Comparison of ENCODE assay signal across 8 cellular contexts in the genomic region with DNA sequence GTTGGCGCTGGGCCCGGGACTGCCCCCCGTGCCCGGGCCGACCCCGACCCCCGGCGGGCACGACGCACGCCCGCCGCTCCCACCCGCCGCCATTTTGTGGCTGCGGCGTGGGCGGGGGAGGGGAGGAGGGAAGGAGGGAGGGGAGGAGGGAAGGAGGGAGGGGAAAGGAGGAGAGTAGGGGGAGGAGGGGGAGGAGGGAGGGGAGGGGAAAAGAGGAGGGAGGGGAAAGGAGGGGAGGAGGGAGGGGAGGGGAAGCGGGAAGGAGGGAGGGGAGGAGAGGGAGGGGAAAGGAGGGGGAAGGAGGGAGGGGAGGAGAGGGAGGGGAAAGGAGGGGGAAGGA. TPM values are rescaled to one million over a fixed set of nuclear protein-coding genes. Genes with fewer than 3 reads are reported as not detected.
A peak's percentile ranks its signal among the peaks of the same experiment; 100 is the strongest.
DNase-seq lines count a peak whose midpoint lies in the region; ATAC-seq and TF ChIP-seq lines count a peak whose summit lies in the region.

A gene (minus strand): TSS at position 104 of the 340 bp plus-strand sequence. CDS start 11 bp downstream, at position 93.

- no peaks in the 10 kb centered on the region for H3K27me3 Mint-ChIP-seq in CD4-positive, alpha-beta memory T cell

- peak within 1 kb of the TSS in 5 of 7 donors; percentile 47 to 91 (median 72) for H3K27ac Mint-ChIP-seq in CD4-positive, alpha-beta memory T cell

- DNase-seq in CD4-positive, alpha-beta memory T cell, result peak in 4 of 5 donors; percentile 23 to 58 (median 28)
- DNase-seq in HUDEP-2 (lab: John Stamatoyannopoulos, UW; ENCODE audit: unreplicated experiment in 76 of 76) (peak in 45 of 76 experiments; percentile 11 to 76 (median 62)), brain microvascular endothelial cell (no peak), HuH-7 (ENCODE audit: low spot score) (no peak)

- ATAC-seq in GM21619 (IDR thresholded peaks at IDR 0.05; ENCODE audit: unreplicated experiment), result no peak

- H3K4me1 ChIP-seq in CD4-positive, alpha-beta memory T cell (ENCODE audit: insufficient read depth, low read length), result peaks cover 16% of the 10 kb centered on the region
- H3K4me1 ChIP-seq in iPS-18a (ENCODE audit: control insufficient read depth, low read depth, low read length), result no peaks in the 10 kb centered on the region

- no peaks in the 10 kb centered on the region for H3K9me3 ChIP-seq in CD4-positive, alpha-beta memory T cell (ENCODE audit: control insufficient read depth in 1 of 2, low read length in 2 of 2)
- H3K9me3 ChIP-seq in iPS-18a (ENCODE audit: control insufficient read depth, low read depth, low read length), result no peaks in the 10 kb centered on the region

- H3K4me3 Mint-ChIP-seq in CD4-positive, alpha-beta memory T cell, result peak within 1 kb of the TSS; percentile 53 to 73 (median 64)

- intact Hi-C loops in CD4-positive, alpha-beta memory T cell (cut with micrococcal nuclease), result loop anchor here (1.0 kb wide), 1 partner anchor 86 kb away; no protein-coding TSS in a partner anchor
- intact Hi-C loops in T-helper 2 cell treated with Interferon-gamma antibody and Interleukin-4, amounts not matched to agents 100 ng/mL and 5 ng/mL, for 36 hours (cut with micrococcal nuclease), result loop anchor here (5.0 kb wide), 3 partner anchors 37 to 137 kb away; a partner anchor contains a TSS

- POLR2A ChIA-PET in CD4-positive, alpha-beta memory T cell (lab: Charles Lee; ENCODE audit: partially characterized antibody), result interaction anchor here (1.0 to 2.9 kb wide), 6 partner anchors 18 to 80 kb away, joined by 3 to 11 read pairs (median 4); a partner anchor contains a TSS

- H3K4me1 Mint-ChIP-seq in CD4-positive, alpha-beta memory T cell, result peaks cover 8 to 30% (median 19%) of the 10 kb centered on the region in 4 donors

- H3K27me3 ChIP-seq in CD4-positive, alpha-beta memory T cell (ENCODE audit: insufficient read depth, low read length), result no peaks in the 10 kb centered on the region
- H3K27me3 ChIP-seq in brain microvascular endothelial cell (replicated peaks) (no peaks in the 10 kb centered on the region), iPS-18a (ENCODE audit: control insufficient read depth, insufficient read depth, low read length) (no peaks in the 10 kb centered on the region)

- H3K36me3 Mint-ChIP-seq in CD4-positive, alpha-beta memory T cell, result peaks cover 5 to 10% of the 10 kb centered on the region in 2 donors

- peak within 1 kb of the TSS; percentile 18 for H3K27ac ChIP-seq in CD4-positive, alpha-beta memory T cell (ENCODE audit: low read depth, low read length)
- H3K27ac ChIP-seq in brain microvascular endothelial cell, result no peak within 1 kb of the TSS
- H3K27ac ChIP-seq in iPS-18a (ENCODE audit: low read length), result no peak within 1 kb of the TSS
- H3K27ac ChIP-seq in skin epidermis, result peak within 1 kb of the TSS in 20 of 21 experiments; percentile 29 to 89 (median 73)

- in situ Hi-C loops in brain microvascular endothelial cell (cut with HindIII; ENCODE audit: low pct_ligation_motif_present, low sequenced_read_pairs), result no loop called here

- H3K4me3 ChIP-seq in CD4-positive, alpha-beta memory T cell (ENCODE audit: low read length in 2 of 2), result no peak within 1 kb of the TSS
- H3K4me3 ChIP-seq in brain microvascular endothelial cell (ENCODE audit: low read depth, low read length) (peak within 1 kb of the TSS; percentile 65), iPS-18a (ENCODE audit: low read length) (peak within 1 kb of the TSS; percentile 56), skin epidermis (peak within 1 kb of the TSS; percentile 48 to 69 (median 56))

- peak within 1 kb of the TSS; percentile 50 for H3K9ac ChIP-seq in iPS-18a (ENCODE audit: low read length)

- peaks cover 0 to 3% (median 0%) of the 10 kb centered on the region in 8 donors for H3K9me3 Mint-ChIP-seq in CD4-positive, alpha-beta memory T cell

- H3K36me3 ChIP-seq in CD4-positive, alpha-beta memory T cell (ENCODE audit: insufficient read depth, low read length), result no peaks in the 10 kb centered on the region
- H3K36me3 ChIP-seq in brain microvascular endothelial cell (replicated peaks), result no peaks in the 10 kb centered on the region
- H3K36me3 ChIP-seq in iPS-18a (ENCODE audit: control insufficient read depth, low read depth, low read length), result no peaks in the 10 kb centered on the region

- CTCF ChIA-PET in CD4-positive, alpha-beta memory T cell (lab: Charles Lee; ENCODE audit: partially characterized antibody), result interaction anchor here (0.5 kb wide), 1 partner anchor 86 kb away, joined by 3 read pairs; no protein-coding TSS in a partner anchor

- TF ChIP-seq CTCF in brain microvascular endothelial cell (IDR thresholded peaks at IDR 0.05; ENCODE audit: low read depth, low read length, missing control alignments), result no peak

RNA-seq across cellular contexts. Expression of the gene that starts here (rescaled TPM):
- 10 to 100 TPM; 52.2 to 59.4 TPM for total RNA-seq in CD4-positive, alpha-beta memory T cell
- 1 to 10 TPM; 2.8 to 6.6 TPM for polyA plus RNA-seq in CD4-positive, alpha-beta memory T cell
- 50.1 and 56.1 TPM in 2 replicates for total RNA-seq in T-helper 2 cell treated with Interferon-gamma antibody and Interleukin-4, amounts not matched to agents 100 ng/mL and 5 ng/mL, for 36 hours

Comparison
In these comparisons a context has a peak if more than half of its experiments do, and no peak if none do; other contexts are left out.
1. DNase-seq: peak in CD4-positive, alpha-beta memory T cell (4 of 5) and HUDEP-2 (45 of 76); none in brain microvascular endothelial cell (single experiment) and HuH-7 (single experiment).
2. H3K27ac ChIP-seq: peak in CD4-positive, alpha-beta memory T cell (single experiment) and skin epidermis (20 of 21); none in brain microvascular endothelial cell (single experiment) and iPS-18a (single experiment).
3. H3K4me3 ChIP-seq: peak in brain microvascular endothelial cell (single experiment), iPS-18a (single experiment) and skin epidermis (7 of 7); none in CD4-positive, alpha-beta memory T cell (0 of 2).